Comparison of ENCODE assay signal across 28 cellular contexts in the genomic region with DNA sequence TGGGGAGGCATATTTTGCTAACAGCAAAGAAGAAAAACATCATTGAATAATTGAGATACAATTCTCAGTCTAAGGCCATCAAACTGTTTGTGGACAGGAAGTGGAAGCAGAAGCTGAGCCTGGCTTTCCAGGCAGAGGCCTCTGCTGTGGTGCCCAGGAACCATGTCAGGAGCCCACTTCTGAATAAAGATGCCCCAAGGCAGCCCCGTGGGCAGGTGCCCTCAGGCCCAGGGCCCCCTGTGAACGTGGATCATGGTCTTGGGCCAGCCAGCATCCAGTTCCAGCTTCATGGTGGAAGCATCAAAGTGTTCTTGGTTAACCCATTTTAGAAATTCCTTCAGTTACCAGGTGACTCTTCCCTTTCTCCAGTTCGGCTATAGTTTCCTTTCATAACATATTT.
"Had no signal": no experiment of that assay in that cellular context is flagged by ENCODE, and none has a peak within 500 bp of the region (broad histone marks: within the 10 kb centered on the region; RNA-seq: fewer than 3 reads in every experiment).

No MANE protein-coding gene starts in this region.

- FAIRE-seq: astrocyte, bronchial epithelial cell had no signal

- H3K4me1 Mint-ChIP-seq: activated CD4-positive, alpha-beta T cell treated with anti-CD3 and anti-CD28 coated beads for 36 hours; activated T-helper 17 cell treated with anti-CD3 and anti-CD28 coated beads, Interleukin-2, amount 50 U/mL, for 72 hours; central memory CD8-positive, alpha-beta T cell; endodermal cell had no signal

- H3K27me3 Mint-ChIP-seq: central memory CD8-positive, alpha-beta T cell; dendritic cell treated with granulocyte-macrophage colony-stimulating factor and Interleukin-4, amounts not matched to agents 40 ng/mL and 50 ng/mL, for 4 days had no signal

- H3K4me3 Mint-ChIP-seq: activated CD4-positive, alpha-beta T cell treated with anti-CD3 and anti-CD28 coated beads for 36 hours; activated CD8-positive, alpha-beta T cell treated with anti-CD3 and anti-CD28 coated beads for 36 hours; activated naive CD8-positive, alpha-beta T cell; activated T-cell treated with anti-CD3 and anti-CD28 coated beads, Interleukin-2, amount 50 U/mL, for 4 hours; activated T-helper 17 cell treated with anti-CD3 and anti-CD28 coated beads, Interleukin-2, amount 50 U/mL, for 72 hours; central memory CD8-positive, alpha-beta T cell; dendritic cell treated with granulocyte-macrophage colony-stimulating factor and Interleukin-4, amounts not matched to agents 40 ng/mL and 50 ng/mL, for 4 days; endodermal cell had no signal

- H3K4me1 ChIP-seq: foreskin keratinocyte, gastroesophageal sphincter had no signal

- DNase-seq: activated CD4-positive, alpha-beta T cell treated with anti-CD3 and anti-CD28 coated beads for 36 hours; activated CD4-positive, alpha-beta T cell treated with anti-CD3 and anti-CD28 coated beads, Interleukin-2, amount 50 U/mL, for 1 hour; activated CD4-positive, alpha-beta T cell treated with anti-CD3 and anti-CD28 coated beads, Interleukin-2, amount 50 U/mL, for 48 hours; activated CD4-positive, CD25-positive, alpha-beta regulatory T cell; activated CD4-positive, CD25-positive, alpha-beta regulatory T cell treated with anti-CD3 and anti-CD28 coated beads, Interleukin-2, amount 50 U/mL, for 72 hours; activated CD8-positive, alpha-beta memory T cell treated with anti-CD3 and anti-CD28 coated beads for 24 hours; activated CD8-positive, alpha-beta T cell treated with anti-CD3 and anti-CD28 coated beads for 36 hours; activated gamma-delta T cell; activated naive CD4-positive, alpha-beta T cell treated with anti-CD3 and anti-CD28 coated beads, Interleukin-2, amount 50 U/mL, for 16 hours; activated naive CD4-positive, alpha-beta T cell treated with Interleukin-2 at 50 U/mL for 16 hours; activated T-cell treated with anti-CD3 and anti-CD28 coated beads, Interleukin-2, amount 50 U/mL, for 4 hours; amniotic stem cell; anterior cingulate cortex; brain microvascular endothelial cell; dorsolateral prefrontal cortex; effector memory CD4-positive, alpha-beta T cell; endodermal cell; foreskin keratinocyte; T-helper 2 cell had no signal

- H3K36me3 ChIP-seq: brain microvascular endothelial cell, gastroesophageal sphincter had no signal

- H3K27me3 ChIP-seq: brain microvascular endothelial cell, dorsolateral prefrontal cortex, foreskin keratinocyte had no signal

- H3K4me3 ChIP-seq: coronary artery, gastroesophageal sphincter had no signal

- H3K9me3 Mint-ChIP-seq: activated CD8-positive, alpha-beta T cell treated with anti-CD3 and anti-CD28 coated beads for 36 hours; activated T-cell treated with anti-CD3 and anti-CD28 coated beads, Interleukin-2, amount 50 U/mL, for 4 hours; activated T-helper 17 cell treated with anti-CD3 and anti-CD28 coated beads, Interleukin-2, amount 50 U/mL, for 72 hours; central memory CD8-positive, alpha-beta T cell; endodermal cell had no signal

- H3K36me3 Mint-ChIP-seq: activated naive CD8-positive, alpha-beta T cell had no signal

- H3K27ac ChIP-seq: brain microvascular endothelial cell, coronary artery, dorsolateral prefrontal cortex, foreskin keratinocyte, gastroesophageal sphincter had no signal

- ATAC-seq: activated CD4-positive, alpha-beta T cell treated with anti-CD3 and anti-CD28 coated beads for 36 hours; activated CD8-positive, alpha-beta T cell treated with anti-CD3 and anti-CD28 coated beads for 36 hours; activated T-cell treated with anti-CD3 and anti-CD28 coated beads, Interleukin-2, amount 50 U/mL, for 4 hours; activated T-helper 17 cell treated with anti-CD3 and anti-CD28 coated beads, Interleukin-2, amount 50 U/mL, for 72 hours; esophagus mucosa; foreskin keratinocyte; gastroesophageal sphincter had no signal

- H3K27ac Mint-ChIP-seq: activated CD4-positive, alpha-beta T cell treated with anti-CD3 and anti-CD28 coated beads for 36 hours; activated CD8-positive, alpha-beta T cell treated with anti-CD3 and anti-CD28 coated beads for 36 hours; activated naive CD8-positive, alpha-beta T cell; activated T-helper 17 cell treated with anti-CD3 and anti-CD28 coated beads, Interleukin-2, amount 50 U/mL, for 72 hours; dendritic cell treated with granulocyte-macrophage colony-stimulating factor and Interleukin-4, amounts not matched to agents 40 ng/mL and 50 ng/mL, for 4 days; endodermal cell had no signal
